In genomic region chr11:120515186-120515723, GRCh38 we compare ENCODE assay signal across 22 cellular contexts. TPM values are rescaled to one million over a fixed set of nuclear protein-coding genes. Genes with fewer than 3 reads are reported as not detected.
"Had no signal": no experiment of that assay in that cellular context is flagged by ENCODE, and none has a peak within 500 bp of the region (broad histone marks: within the 10 kb centered on the region; RNA-seq: fewer than 3 reads in every experiment).

No MANE protein-coding gene starts in this region.

- H3K4me1 ChIP-seq: foreskin keratinocyte, psoas muscle had no signal

- H3K27me3 ChIP-seq: right atrium auricular region had no signal

- H3K36me3 ChIP-seq: cardiac muscle cell, left ventricle myocardium inferior, right atrium auricular region, tibial artery had no signal

- H3K27ac ChIP-seq: cardiac muscle cell, foreskin keratinocyte, left ventricle myocardium inferior, psoas muscle, tibial artery had no signal

- H3K9me3 ChIP-seq: left ventricle myocardium inferior, psoas muscle, right atrium auricular region, tibial artery had no signal

- H3K36me3 Mint-ChIP-seq: stimulated activated effector memory CD8-positive, alpha-beta T cell treated with anti-CD3 and anti-CD28 coated beads, Interleukin-12 subunit alpha, Interleukin-12 subunit beta, amount 100 ng/mL, for 72 hours had no signal

- H3K9me3 Mint-ChIP-seq: activated B cell treated with CpG ODN at 0.5 μM for 24 hours; activated naive CD4-positive, alpha-beta T cell treated with anti-CD3 and anti-CD28 coated beads for 36 hours; activated naive CD8-positive, alpha-beta T cell treated with anti-CD3 and anti-CD28 coated beads, Interleukin-2, amount 50 U/mL, for 24 hours; activated T-cell treated with anti-CD3 and anti-CD28 coated beads, Interleukin-2, amount 50 U/mL, for 4 hours; activated T-helper 2 cell treated with anti-CD3 and anti-CD28 coated beads, Interferon-gamma antibody, Interleukin-2, Interleukin-4, amounts not matched to agents 10 μg/mL and 5 μg/mL and 100 μg/mL, durations not matched to agents 14 hours and 24 hours and 36 hours; stimulated activated effector memory CD8-positive, alpha-beta T cell treated with anti-CD3 and anti-CD28 coated beads, Interleukin-12 subunit alpha, Interleukin-12 subunit beta, amount 100 ng/mL, for 72 hours; stimulated activated naive CD8-positive, alpha-beta T cell treated with anti-CD3 and anti-CD28 coated beads, Interleukin-15, amount 100 ng/mL, for 72 hours had no signal

- H3K4me3 ChIP-seq: cardiac muscle cell, left ventricle myocardium inferior, psoas muscle, right atrium auricular region, tibial artery had no signal

- DNase-seq: activated B cell treated with CpG ODN at 0.5 μM for 24 hours; activated CD4-positive, alpha-beta T cell treated with anti-CD3 and anti-CD28 coated beads for 36 hours; activated CD4-positive, alpha-beta T cell treated with anti-CD3 and anti-CD28 coated beads, Interleukin-2, amount 50 U/mL, for 48 hours; activated CD8-positive, alpha-beta memory T cell treated with anti-CD3 and anti-CD28 coated beads, Interleukin-2, amount 50 U/mL, for 48 hours; activated naive CD4-positive, alpha-beta T cell treated with anti-CD3 and anti-CD28 coated beads for 36 hours; activated naive CD8-positive, alpha-beta T cell treated with anti-CD3 and anti-CD28 coated beads, Interleukin-2, amount 50 U/mL, for 24 hours; activated T-cell treated with anti-CD3 and anti-CD28 coated beads, Interleukin-2, amount 50 U/mL, for 4 hours; dermis blood vessel endothelial cell; effector CD8-positive, alpha-beta T cell; foreskin keratinocyte; left ventricle myocardium inferior; mammary epithelial cell; stimulated activated CD4-positive, alpha-beta T cell treated with anti-CD3 and anti-CD28 coated beads, Interleukin-2, amount 100 ng/mL, for 24 hours; stimulated activated naive CD8-positive, alpha-beta T cell treated with anti-CD3 and anti-CD28 coated beads, Interleukin-15, amount 100 ng/mL, for 72 hours; SW 1271; T-helper 17 cell had no signal

- H3K4me3 Mint-ChIP-seq: activated B cell treated with CpG ODN at 0.5 μM for 24 hours; activated CD4-positive, alpha-beta T cell treated with anti-CD3 and anti-CD28 coated beads for 36 hours; activated naive CD4-positive, alpha-beta T cell treated with anti-CD3 and anti-CD28 coated beads for 36 hours; activated naive CD8-positive, alpha-beta T cell treated with anti-CD3 and anti-CD28 coated beads, Interleukin-2, amount 50 U/mL, for 24 hours; activated T-cell treated with anti-CD3 and anti-CD28 coated beads, Interleukin-2, amount 50 U/mL, for 4 hours; stimulated activated effector memory CD8-positive, alpha-beta T cell treated with anti-CD3 and anti-CD28 coated beads, Interleukin-12 subunit alpha, Interleukin-12 subunit beta, amount 100 ng/mL, for 72 hours; stimulated activated naive CD8-positive, alpha-beta T cell treated with anti-CD3 and anti-CD28 coated beads, Interleukin-15, amount 100 ng/mL, for 72 hours had no signal

- H3K27ac Mint-ChIP-seq: activated B cell treated with CpG ODN at 0.5 μM for 24 hours; activated CD4-positive, alpha-beta T cell treated with anti-CD3 and anti-CD28 coated beads for 36 hours; activated naive CD4-positive, alpha-beta T cell treated with anti-CD3 and anti-CD28 coated beads for 36 hours; activated naive CD8-positive, alpha-beta T cell treated with anti-CD3 and anti-CD28 coated beads, Interleukin-2, amount 50 U/mL, for 24 hours; activated T-helper 2 cell treated with anti-CD3 and anti-CD28 coated beads, Interferon-gamma antibody, Interleukin-2, Interleukin-4, amounts not matched to agents 10 μg/mL and 5 μg/mL and 100 μg/mL, durations not matched to agents 14 hours and 24 hours and 36 hours; stimulated activated effector memory CD8-positive, alpha-beta T cell treated with anti-CD3 and anti-CD28 coated beads, Interleukin-12 subunit alpha, Interleukin-12 subunit beta, amount 100 ng/mL, for 72 hours; stimulated activated naive CD8-positive, alpha-beta T cell treated with anti-CD3 and anti-CD28 coated beads, Interleukin-15, amount 100 ng/mL, for 72 hours; T-helper 17 cell had no signal

RNA-seq across cellular contexts. Expression of gene GRIK4, which starts 3.7 kb away (rescaled TPM):
- total RNA-seq: activated B cell treated with CpG ODN at 0.5 μM for 24 hours; activated CD4-positive, alpha-beta T cell treated with anti-CD3 and anti-CD28 coated beads for 36 hours; activated naive CD4-positive, alpha-beta T cell treated with anti-CD3 and anti-CD28 coated beads for 36 hours; activated T-helper 2 cell treated with anti-CD3 and anti-CD28 coated beads, Interferon-gamma antibody, Interleukin-2, Interleukin-4, amounts not matched to agents 10 μg/mL and 5 μg/mL and 100 μg/mL, durations not matched to agents 14 hours and 24 hours and 36 hours; foreskin keratinocyte; mammary epithelial cell had no signal
- polyA plus RNA-seq: foreskin keratinocyte, mammary epithelial cell had no signal
